38 cellular contexts compared by ENCODE assay signal in the genomic region with DNA sequence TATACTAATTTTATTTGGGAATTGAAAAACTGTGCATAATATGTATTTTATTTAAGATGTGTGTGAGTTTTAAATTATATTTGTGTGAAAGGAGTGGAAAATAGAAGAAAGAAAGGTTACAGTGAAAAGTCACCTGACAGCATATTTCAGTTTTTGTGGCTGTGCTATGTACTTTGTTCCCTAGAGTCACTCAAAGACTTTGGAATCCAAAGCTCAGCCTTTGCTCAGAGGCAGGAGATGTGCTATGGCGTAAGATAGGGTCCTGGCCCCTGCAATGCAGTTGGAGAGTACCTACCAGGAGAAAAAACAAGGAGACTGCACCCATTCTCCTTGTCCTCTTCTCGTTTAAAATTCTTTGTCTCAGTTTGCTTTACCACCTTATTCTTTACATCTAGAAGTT. TPM values are rescaled to one million over a fixed set of nuclear protein-coding genes. Genes with fewer than 3 reads are reported as not detected.
"Had no signal": no experiment of that assay in that cellular context is flagged by ENCODE, and none has a peak within 500 bp of the region (broad histone marks: within the 10 kb centered on the region; RNA-seq: fewer than 3 reads in every experiment).

No MANE protein-coding gene starts in this region.

- H3K36me3 Mint-ChIP-seq: activated CD4-positive, alpha-beta memory T cell treated with anti-CD3 and anti-CD28 coated beads for 36 hours; activated naive CD4-positive, alpha-beta T cell treated with anti-CD3 and anti-CD28 coated beads, Interleukin-2, amount 50 U/mL, for 72 hours; brain had no signal

- H3K36me3 ChIP-seq: ascending aorta, cardiac muscle cell had no signal

- H3K27me3 Mint-ChIP-seq: activated B cell treated with CpG ODN at 0.5 μM for 24 hours; activated CD4-positive, alpha-beta memory T cell treated with anti-CD3 and anti-CD28 coated beads for 36 hours; activated CD8-positive, alpha-beta T cell treated with anti-CD3 and anti-CD28 coated beads for 36 hours; activated naive CD8-positive, alpha-beta T cell treated with anti-CD3 and anti-CD28 coated beads for 36 hours; activated T-helper 17 cell treated with anti-CD3 and anti-CD28 coated beads, Interleukin-2, amount 50 U/mL, for 72 hours; central memory CD8-positive, alpha-beta T cell had no signal

- H3K27me3 ChIP-seq: ascending aorta had no signal

- DNase-seq: activated B cell treated with CpG ODN at 0.5 μM for 24 hours; activated CD4-positive, alpha-beta memory T cell treated with anti-CD3 and anti-CD28 coated beads for 36 hours; activated CD4-positive, alpha-beta T cell treated with anti-CD3 and anti-CD28 coated beads for 4 hours; activated CD4-positive, alpha-beta T cell treated with anti-CD3 and anti-CD28 coated beads, Interleukin-2, amount 10 ng/mL, durations not matched to agents 24 days and 14 days; activated CD4-positive, alpha-beta T cell treated with anti-CD3 and anti-CD28 coated beads, Interleukin-2, amount 50 U/mL, for 1 hour; activated CD4-positive, alpha-beta T cell treated with anti-CD3 and anti-CD28 coated beads, Interleukin-2, amount 50 U/mL, for 4 hours; activated CD4-positive, CD25-positive, alpha-beta regulatory T cell treated with anti-CD3 and anti-CD28 coated beads, Interleukin-2, amount 50 U/mL, for 72 hours; activated CD8-positive, alpha-beta memory T cell treated with anti-CD3 and anti-CD28 coated beads, Interleukin-2, amount 50 U/mL, for 4 hours; activated CD8-positive, alpha-beta T cell treated with anti-CD3 and anti-CD28 coated beads for 36 hours; activated effector memory CD4-positive, alpha-beta T cell treated with anti-CD3 and anti-CD28 coated beads, Interleukin-2, amount 50 U/mL, for 16 hours; activated gamma-delta T cell treated with Interleukin-2 at 50 U/mL for 16 hours; activated naive CD4-positive, alpha-beta T cell; activated naive CD4-positive, alpha-beta T cell treated with anti-CD3 and anti-CD28 coated beads for 36 hours; activated naive CD4-positive, alpha-beta T cell treated with anti-CD3 and anti-CD28 coated beads, Interleukin-2, amount 50 U/mL, for 16 hours; activated naive CD8-positive, alpha-beta T cell treated with anti-CD3 and anti-CD28 coated beads for 36 hours; activated T-cell treated with anti-CD3 and anti-CD28 coated beads for 4 hours; activated T-cell treated with anti-CD3 and anti-CD28 coated beads, Interleukin-2, amount 50 U/mL, for 1 hour; activated T-cell treated with anti-CD3 and anti-CD28 coated beads, Interleukin-2, amount 50 U/mL, for 4 hours; activated T-cell treated with anti-CD3 and anti-CD28 coated beads, Interleukin-2, amount 50 U/mL, for 72 hours; amygdala; anterior cingulate cortex; caudate nucleus; cerebellar nuclear complex; T-helper 1 cell; T-helper 2 cell; T-helper 9 cell had no signal

- ATAC-seq: activated CD8-positive, alpha-beta T cell treated with anti-CD3 and anti-CD28 coated beads for 36 hours; activated naive CD4-positive, alpha-beta T cell treated with anti-CD3 and anti-CD28 coated beads, Interleukin-2, amount 50 U/mL, for 72 hours; activated T-cell treated with anti-CD3 and anti-CD28 coated beads, Interleukin-2, amount 50 U/mL, for 4 hours; activated T-cell treated with anti-CD3 and anti-CD28 coated beads, Interleukin-2, amount 50 U/mL, for 72 hours; activated T-helper 17 cell treated with anti-CD3 and anti-CD28 coated beads, Interleukin-2, amount 50 U/mL, for 72 hours had no signal

- H3K9me3 ChIP-seq: ascending aorta had no signal

- H3K27ac ChIP-seq: ascending aorta, cardiac muscle cell, VCaP had no signal

- H3K4me3 Mint-ChIP-seq: activated B cell treated with CpG ODN at 0.5 μM for 24 hours; activated CD4-positive, alpha-beta memory T cell treated with anti-CD3 and anti-CD28 coated beads for 36 hours; activated CD4-positive, alpha-beta T cell treated with anti-CD3 and anti-CD28 coated beads, Interleukin-2, amount 10 ng/mL, durations not matched to agents 24 days and 14 days; activated CD8-positive, alpha-beta T cell treated with anti-CD3 and anti-CD28 coated beads for 36 hours; activated naive CD4-positive, alpha-beta T cell treated with anti-CD3 and anti-CD28 coated beads for 36 hours; activated naive CD8-positive, alpha-beta T cell treated with anti-CD3 and anti-CD28 coated beads for 36 hours; activated T-cell treated with anti-CD3 and anti-CD28 coated beads, Interleukin-2, amount 50 U/mL, for 4 hours; activated T-cell treated with anti-CD3 and anti-CD28 coated beads, Interleukin-2, amount 50 U/mL, for 72 hours; activated T-helper 1 cell treated with anti-CD3 and anti-CD28 coated beads, Interleukin-12 subunit alpha, Interleukin-12 subunit beta, Interleukin-2, Interleukin-4 antibody, amounts not matched to agents 30 ng/mL and 10 ng/mL and 1 ng/mL, durations not matched to agents 14 hours and 24 hours and 36 hours; activated T-helper 17 cell treated with anti-CD3 and anti-CD28 coated beads, Interleukin-2, amount 50 U/mL, for 72 hours; central memory CD8-positive, alpha-beta T cell; T-helper 1 cell treated with Interleukin-12 subunit alpha and Interleukin-12 subunit beta and Interleukin-4 antibody, amounts not matched to agents 30 μg/mL and 1 μg/mL, for 36 hours; T-helper 2 cell treated with Interferon-gamma antibody and Interleukin-4, amounts not matched to agents 5 μg/mL and 100 μg/mL, for 36 hours had no signal

- H3K9me3 Mint-ChIP-seq: activated B cell treated with CpG ODN at 0.5 μM for 24 hours; activated CD4-positive, alpha-beta memory T cell treated with anti-CD3 and anti-CD28 coated beads for 36 hours; activated CD4-positive, alpha-beta T cell treated with anti-CD3 and anti-CD28 coated beads, Interleukin-2, amount 10 ng/mL, durations not matched to agents 24 days and 14 days; activated CD8-positive, alpha-beta T cell treated with anti-CD3 and anti-CD28 coated beads for 36 hours; activated naive CD4-positive, alpha-beta T cell treated with anti-CD3 and anti-CD28 coated beads for 36 hours; activated naive CD4-positive, alpha-beta T cell treated with anti-CD3 and anti-CD28 coated beads, Interleukin-2, amount 50 U/mL, for 72 hours; activated naive CD8-positive, alpha-beta T cell treated with anti-CD3 and anti-CD28 coated beads for 36 hours; activated T-cell treated with anti-CD3 and anti-CD28 coated beads, Interleukin-2, amount 50 U/mL, for 4 hours; activated T-cell treated with anti-CD3 and anti-CD28 coated beads, Interleukin-2, amount 50 U/mL, for 72 hours; activated T-helper 1 cell treated with anti-CD3 and anti-CD28 coated beads, Interleukin-12 subunit alpha, Interleukin-12 subunit beta, Interleukin-2, Interleukin-4 antibody, amounts not matched to agents 30 ng/mL and 10 ng/mL and 1 ng/mL, durations not matched to agents 14 hours and 24 hours and 36 hours; activated T-helper 17 cell treated with anti-CD3 and anti-CD28 coated beads, Interleukin-2, amount 50 U/mL, for 72 hours; brain; central memory CD8-positive, alpha-beta T cell; T-helper 1 cell treated with Interleukin-12 subunit alpha and Interleukin-12 subunit beta and Interleukin-4 antibody, amounts not matched to agents 30 μg/mL and 1 μg/mL, for 36 hours; T-helper 2 cell treated with Interferon-gamma antibody and Interleukin-4, amounts not matched to agents 5 μg/mL and 100 μg/mL, for 36 hours had no signal

- H3K4me3 ChIP-seq: ascending aorta, cardiac muscle cell had no signal

- H3K27ac Mint-ChIP-seq: activated B cell treated with CpG ODN at 0.5 μM for 24 hours; activated CD4-positive, alpha-beta memory T cell treated with anti-CD3 and anti-CD28 coated beads for 36 hours; activated CD4-positive, alpha-beta T cell treated with anti-CD3 and anti-CD28 coated beads, Interleukin-2, amount 10 ng/mL, durations not matched to agents 24 days and 14 days; activated CD8-positive, alpha-beta T cell treated with anti-CD3 and anti-CD28 coated beads for 36 hours; activated naive CD4-positive, alpha-beta T cell treated with anti-CD3 and anti-CD28 coated beads for 36 hours; activated naive CD4-positive, alpha-beta T cell treated with anti-CD3 and anti-CD28 coated beads, Interleukin-2, amount 50 U/mL, for 72 hours; activated naive CD8-positive, alpha-beta T cell treated with anti-CD3 and anti-CD28 coated beads for 36 hours; activated T-cell treated with anti-CD3 and anti-CD28 coated beads, Interleukin-2, amount 50 U/mL, for 72 hours; activated T-helper 1 cell treated with anti-CD3 and anti-CD28 coated beads, Interleukin-12 subunit alpha, Interleukin-12 subunit beta, Interleukin-2, Interleukin-4 antibody, amounts not matched to agents 30 ng/mL and 10 ng/mL and 1 ng/mL, durations not matched to agents 14 hours and 24 hours and 36 hours; activated T-helper 17 cell treated with anti-CD3 and anti-CD28 coated beads, Interleukin-2, amount 50 U/mL, for 72 hours; brain; T-helper 1 cell treated with Interleukin-12 subunit alpha and Interleukin-12 subunit beta and Interleukin-4 antibody, amounts not matched to agents 30 μg/mL and 1 μg/mL, for 36 hours; T-helper 2 cell treated with Interferon-gamma antibody and Interleukin-4, amounts not matched to agents 5 μg/mL and 100 μg/mL, for 36 hours had no signal

- FAIRE-seq: bronchial epithelial cell, TTC549 had no signal

- H3K4me1 ChIP-seq: ascending aorta had no signal

RNA-seq across cellular contexts. Expression of gene CCDC30, which starts 2.9 kb away (rescaled TPM):
- total RNA-seq: ascending aorta had no signal

RNA-seq across cellular contexts. Expression of gene ZMYND12, which starts 10.2 kb away (rescaled TPM):
- total RNA-seq: activated CD4-positive, alpha-beta T cell treated with anti-CD3 and anti-CD28 coated beads, Interleukin-2, amount 10 ng/mL, durations not matched to agents 24 days and 14 days; activated T-helper 1 cell treated with anti-CD3 and anti-CD28 coated beads, Interleukin-12 subunit alpha, Interleukin-12 subunit beta, Interleukin-2, Interleukin-4 antibody, amounts not matched to agents 30 ng/mL and 10 ng/mL and 1 ng/mL, durations not matched to agents 14 hours and 24 hours and 36 hours; ascending aorta had no signal
